Comparison of ENCODE assay signal across 19 cellular contexts in genomic region chr1:71561206-71561605, GRCh38.
A peak's percentile ranks its signal among the peaks of the same experiment; 100 is the strongest.
DNase-seq lines count a peak whose midpoint lies in the region; ATAC-seq, FAIRE-seq and TF ChIP-seq lines count a peak whose summit lies in the region.
"Had no signal": no experiment of that assay in that cellular context is flagged by ENCODE, and none has a peak within 500 bp of the region (broad histone marks: within the 10 kb centered on the region; RNA-seq: fewer than 3 reads in every experiment).

No MANE protein-coding gene starts in this region.

- peak; percentile 52 for DNase-seq in HCEC 1CT
- DNase-seq in astrocyte (ENCODE audit: low read depth) = peak; percentile 32
- no peak for DNase-seq in mesenchymal stem cell
- no peak for DNase-seq in NCI-H1048 (lab: John Stamatoyannopoulos, UW)
- no peak for DNase-seq in SIG-M5 (lab: John Stamatoyannopoulos, UW)
- no peak for DNase-seq in NOMO-1 (lab: John Stamatoyannopoulos, UW; ENCODE audit: unreplicated experiment in 2 of 2)
- DNase-seq: CD4-positive, CD25-positive, alpha-beta regulatory T cell; COR-L47; DMS 273 treated with DMSO at 0.1 percent for 48 hours; GOT3; Karpas-422; NCI-H1092; NCI-H2081 treated with DMSO at 0.1 percent for 48 hours; NCI-H69; SHP77; T-helper 1 cell had no signal

- no peak overlapping the region for H4K91ac ChIP-seq in mesenchymal stem cell (ENCODE audit: low read length)

- FAIRE-seq in astrocyte (lab: Jason Lieb, UNC) = no peak
- FAIRE-seq: GM12878 had no signal

- WGBS in mesenchymal stem cell = no CpG with 5 or more reads among the region's 2 CpGs

- H3K9me3 Mint-ChIP-seq in astrocyte (ENCODE audit: unreplicated experiment) = no peaks in the 10 kb centered on the region

- H3K4me1 ChIP-seq in astrocyte (ENCODE audit: insufficient read depth, low read length) (peaks cover 10% of the 10 kb centered on the region), mesenchymal stem cell (ENCODE audit: control insufficient read depth, insufficient read depth, low read depth, low read length) (no peaks in the 10 kb centered on the region)

- no peak for TF ChIP-seq CTCF in astrocyte (IDR thresholded peaks at IDR 0.05; ENCODE audit: insufficient read depth, low read depth, low read length)

- H4K20me1 ChIP-seq in astrocyte (ENCODE audit: insufficient read depth, low read length) = no peaks in the 10 kb centered on the region

- H3K23ac ChIP-seq in mesenchymal stem cell (ENCODE audit: low read length in 2 of 2) = no peak overlapping the region

- H2BK12ac ChIP-seq in mesenchymal stem cell (ENCODE audit: low read length in 2 of 2) = no peak overlapping the region

- H2BK5ac ChIP-seq in mesenchymal stem cell (ENCODE audit: low read depth, low read length, poor library complexity, severe bottlenecking) = no peak overlapping the region

- H3K4me3 ChIP-seq in astrocyte (ENCODE audit: insufficient read depth, low read depth, low read length) = no peak overlapping the region
- peak overlapping the region in 1 of 2 experiments; percentile 62 for H3K4me3 ChIP-seq in mesenchymal stem cell (ENCODE audit: insufficient read depth in 1 of 2, low read depth in 1 of 2, low read length in 2 of 2)
- H3K4me3 ChIP-seq: GM12878 had no signal

- no peak overlapping the region for H3K4ac ChIP-seq in mesenchymal stem cell (ENCODE audit: low read depth in 1 of 2, low read length in 2 of 2)

- H2BK15ac ChIP-seq in mesenchymal stem cell (ENCODE audit: low read depth, poor library complexity, severe bottlenecking) = no peak overlapping the region

- peak overlapping the region; percentile 60 for H3K4me2 ChIP-seq in astrocyte (ENCODE audit: low read length)
- H3K4me2 ChIP-seq in mesenchymal stem cell (ENCODE audit: low read length, poor library complexity, severe bottlenecking) = no peak overlapping the region

- H3K27ac ChIP-seq in astrocyte (ENCODE audit: low read depth, low read length) (peak overlapping the region; percentile 4), mesenchymal stem cell (ENCODE audit: low read length, poor library complexity, severe bottlenecking) (no peak overlapping the region)

- no peak overlapping the region for H4K8ac ChIP-seq in mesenchymal stem cell (ENCODE audit: low read length)

- no peaks in the 10 kb centered on the region for H3K36me3 Mint-ChIP-seq in astrocyte (ENCODE audit: low read depth, unreplicated experiment)
- H3K36me3 Mint-ChIP-seq: CD4-positive, CD25-positive, alpha-beta regulatory T cell had no signal

- H3K9ac ChIP-seq in astrocyte (ENCODE audit: low read length) = peak overlapping the region; percentile 5
- peak overlapping the region; percentile 67 for H3K9ac ChIP-seq in mesenchymal stem cell (ENCODE audit: low read length)

- no peaks in the 10 kb centered on the region for H3K9me3 ChIP-seq in astrocyte (ENCODE audit: insufficient read depth, low read depth, low read length)
- H3K9me3 ChIP-seq in mesenchymal stem cell (ENCODE audit: control insufficient read depth, low read length) = no peaks in the 10 kb centered on the region

- no peak overlapping the region for H2AFZ ChIP-seq in astrocyte (ENCODE audit: low read depth, low read length)
- no peak overlapping the region for H2AFZ ChIP-seq in mesenchymal stem cell (ENCODE audit: low read depth, low read length)

- H3K4me1 Mint-ChIP-seq in astrocyte (ENCODE audit: low read depth, unreplicated experiment) = peaks cover 8% of the 10 kb centered on the region
- H3K4me1 Mint-ChIP-seq: B cell; CD4-positive, CD25-positive, alpha-beta regulatory T cell had no signal

- no peaks in the 10 kb centered on the region for H3K27me3 Mint-ChIP-seq in astrocyte (ENCODE audit: low read depth, unreplicated experiment)
- H3K27me3 Mint-ChIP-seq: B cell; CD4-positive, CD25-positive, alpha-beta regulatory T cell had no signal

- ATAC-seq in GM19328 (IDR thresholded peaks at IDR 0.05; ENCODE audit: unreplicated experiment) = no peak
- ATAC-seq: GM12878 had no signal

- no peak overlapping the region for H3K4me3 Mint-ChIP-seq in astrocyte (ENCODE audit: unreplicated experiment)
- H3K4me3 Mint-ChIP-seq: B cell; CD4-positive, CD25-positive, alpha-beta regulatory T cell had no signal

- H2AK5ac ChIP-seq in mesenchymal stem cell (ENCODE audit: low read length, severe bottlenecking) = no peak overlapping the region

- no peaks in the 10 kb centered on the region for H3K79me1 ChIP-seq in mesenchymal stem cell (replicated peaks; ENCODE audit: low read length, poor library complexity, severe bottlenecking)

- no peak overlapping the region for H3K27ac Mint-ChIP-seq in astrocyte (ENCODE audit: unreplicated experiment)
- H3K27ac Mint-ChIP-seq: B cell; CD4-positive, CD25-positive, alpha-beta regulatory T cell had no signal

- H3K36me3 ChIP-seq in astrocyte (ENCODE audit: insufficient read depth, low read length) = no peaks in the 10 kb centered on the region
- H3K36me3 ChIP-seq in mesenchymal stem cell (ENCODE audit: control insufficient read depth in 1 of 2, insufficient read depth in 2 of 2, low read depth in 1 of 2, low read length in 2 of 2) = no peaks in the 10 kb centered on the region

- H2BK120ac ChIP-seq in mesenchymal stem cell (ENCODE audit: low read depth, low read length) = no peak overlapping the region

- no peak overlapping the region for H3K18ac ChIP-seq in mesenchymal stem cell (ENCODE audit: low read depth in 1 of 2, low read length in 2 of 2)

- H3K14ac ChIP-seq in mesenchymal stem cell (ENCODE audit: low read length in 2 of 2) = no peak overlapping the region

- H3K79me2 ChIP-seq in astrocyte (ENCODE audit: insufficient read depth, low read length) = no peaks in the 10 kb centered on the region

- no peaks in the 10 kb centered on the region for H3K27me3 ChIP-seq in astrocyte (ENCODE audit: insufficient read depth, low read length)
- H3K27me3 ChIP-seq in mesenchymal stem cell (ENCODE audit: control insufficient read depth in 1 of 2, insufficient read depth in 1 of 2, low read length in 2 of 2) = no peaks in the 10 kb centered on the region

Comparison
In these comparisons a context has a peak if more than half of its experiments do, and no peak if none do; other contexts are left out.
1. DNase-seq: peak in HCEC 1CT (single experiment) and astrocyte (single experiment); none in mesenchymal stem cell (single experiment), NCI-H1048 (single experiment), SIG-M5 (single experiment) and NOMO-1 (0 of 2).